ENCODE assay signal across 14 cellular contexts in the genomic region with DNA sequence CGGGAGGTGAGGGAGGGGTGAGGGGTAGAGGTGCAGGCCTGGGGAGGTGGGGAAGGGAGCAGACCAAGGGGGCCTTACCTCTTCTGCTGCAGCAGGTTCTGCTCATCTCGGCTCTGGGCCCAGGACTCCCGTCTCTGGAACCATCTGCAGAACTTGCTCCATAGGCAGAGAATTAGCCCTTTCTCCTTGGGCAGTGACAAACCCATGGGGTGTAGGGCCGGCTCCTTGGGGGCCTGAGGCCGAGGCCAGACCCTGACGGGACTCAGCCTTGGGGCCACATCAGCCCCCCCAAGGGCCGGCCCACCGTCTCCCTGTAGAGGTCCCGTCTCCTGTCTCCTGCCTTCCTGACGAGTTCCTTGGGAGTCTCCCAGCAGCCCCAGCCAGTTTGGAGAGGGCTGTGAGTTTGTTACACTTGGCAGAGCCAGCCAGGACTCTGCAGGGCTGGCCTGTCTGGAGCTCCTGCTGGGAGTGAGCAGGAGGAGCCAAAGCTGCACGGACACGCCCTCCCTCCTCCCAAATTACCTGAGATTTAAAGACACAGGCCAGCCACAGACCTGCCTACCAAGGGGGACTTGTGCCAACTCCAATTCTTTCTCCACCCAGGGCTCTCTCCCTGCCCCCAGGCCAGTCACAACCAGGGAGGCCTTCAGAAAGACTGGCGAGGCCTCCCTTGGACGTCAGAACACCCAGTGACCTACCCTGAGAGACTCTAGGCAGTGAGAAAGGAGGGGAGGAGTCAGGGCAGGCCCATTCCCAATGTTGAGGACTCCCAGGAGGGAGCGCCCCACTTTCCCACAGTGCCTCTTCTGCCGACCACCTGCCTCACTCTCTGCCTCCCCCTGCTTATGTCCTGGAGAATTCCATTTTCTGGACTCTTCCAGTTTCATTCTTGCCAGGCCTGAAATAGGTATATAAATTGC. TPM values are rescaled to one million over a fixed set of nuclear protein-coding genes. Genes with fewer than 3 reads are reported as not detected.
DNase-seq lines count a peak whose midpoint lies in the region; ATAC-seq and TF ChIP-seq lines count a peak whose summit lies in the region.
"Had no signal": no experiment of that assay in that cellular context is flagged by ENCODE, and none has a peak within 500 bp of the region (broad histone marks: within the 10 kb centered on the region; RNA-seq: fewer than 3 reads in every experiment).

A gene (minus strand): TSS at position 435 of the 920 bp plus-strand sequence.

- H3K9me2 ChIP-seq in PC-9 (ENCODE audit: insufficient read depth), result no peaks in the 10 kb centered on the region

- peak within 1 kb of the TSS; percentile 77 for H3K4me2 ChIP-seq in PC-9

- peak within 1 kb of the TSS; percentile 37; the same call in 1 of the 2 replicates for H2AFZ ChIP-seq in PC-9

- H3K27ac ChIP-seq in PC-9, result no peak within 1 kb of the TSS
- no peak within 1 kb of the TSS for H3K27ac ChIP-seq in foreskin keratinocyte
- no peak within 1 kb of the TSS for H3K27ac ChIP-seq in brain microvascular endothelial cell

- no peaks in the 10 kb centered on the region for H3K79me2 ChIP-seq in PC-9 (ENCODE audit: low read depth)

- intact Hi-C loops in PC-9 (cut with micrococcal nuclease; ENCODE audit: unreplicated experiment), result loop anchor here (1.0 kb wide), 1 partner anchor 14 kb away; no protein-coding TSS in a partner anchor

- ATAC-seq in foreskin keratinocyte, result peak; percentile 87
- ATAC-seq: activated T-cell treated with anti-CD3 and anti-CD28 coated beads, Interleukin-2, amount 50 U/mL, for 4 hours had no signal

- H4K20me1 ChIP-seq in PC-9 (ENCODE audit: insufficient read depth), result peaks cover 1% of the 10 kb centered on the region; the same call in 1 of the 2 replicates

- no peaks in the 10 kb centered on the region for H3K4me1 Mint-ChIP-seq in osteocyte (ENCODE audit: unreplicated experiment)
- no peaks in the 10 kb centered on the region for H3K4me1 Mint-ChIP-seq in activated naive CD8-positive, alpha-beta T cell treated with anti-CD3 and anti-CD28 coated beads for 36 hours

- no peak within 1 kb of the TSS for H3K27ac Mint-ChIP-seq in osteocyte (ENCODE audit: unreplicated experiment)
- no peak within 1 kb of the TSS for H3K27ac Mint-ChIP-seq in activated naive CD8-positive, alpha-beta T cell treated with anti-CD3 and anti-CD28 coated beads for 36 hours

- CTCF ChIA-PET in PC-9 (lab: Charles Lee), result interaction anchor here (0.8 to 0.9 kb wide), 2 partner anchors 9 to 298 kb away, joined by 3 to 6 read pairs; no protein-coding TSS in a partner anchor

- H3F3A ChIP-seq in PC-9 (ENCODE audit: insufficient read depth, low read depth), result peaks cover 5% of the 10 kb centered on the region; the same call in 1 of the 2 replicates

- no peaks in the 10 kb centered on the region for H3K36me3 Mint-ChIP-seq in osteocyte (ENCODE audit: unreplicated experiment)
- H3K36me3 Mint-ChIP-seq in activated naive CD8-positive, alpha-beta T cell treated with anti-CD3 and anti-CD28 coated beads for 36 hours, result no peaks in the 10 kb centered on the region

- H3K9me3 ChIP-seq in PC-9 (ENCODE audit: insufficient read depth, low read depth), result no peaks in the 10 kb centered on the region

- H3K27me3 ChIP-seq in PC-9 (ENCODE audit: insufficient read depth, low read depth), result no peaks in the 10 kb centered on the region
- no peaks in the 10 kb centered on the region for H3K27me3 ChIP-seq in foreskin keratinocyte
- H3K27me3 ChIP-seq in brain microvascular endothelial cell (replicated peaks), result peaks cover 5% of the 10 kb centered on the region

- peaks cover 4% of the 10 kb centered on the region for H3K27me3 Mint-ChIP-seq in osteocyte (ENCODE audit: unreplicated experiment)
- H3K27me3 Mint-ChIP-seq in activated naive CD8-positive, alpha-beta T cell treated with anti-CD3 and anti-CD28 coated beads for 36 hours, result no peaks in the 10 kb centered on the region

- no peaks in the 10 kb centered on the region for H3K36me3 ChIP-seq in PC-9 (ENCODE audit: low read depth)
- no peaks in the 10 kb centered on the region for H3K36me3 ChIP-seq in brain microvascular endothelial cell (replicated peaks)

- H3K9me3 Mint-ChIP-seq in osteocyte (ENCODE audit: unreplicated experiment), result no peaks in the 10 kb centered on the region
- H3K9me3 Mint-ChIP-seq in activated naive CD8-positive, alpha-beta T cell treated with anti-CD3 and anti-CD28 coated beads for 36 hours, result no peaks in the 10 kb centered on the region
- H3K9me3 Mint-ChIP-seq: activated T-cell treated with anti-CD3 and anti-CD28 coated beads, Interleukin-2, amount 50 U/mL, for 4 hours had no signal

- BruUV-seq in PC-9 (replicated peaks; lab: Mats Ljungman, UMichigan), result TSS peak; percentile 50

- peaks cover 57% of the 10 kb centered on the region for H3K4me1 ChIP-seq in PC-9 (replicated peaks; ENCODE audit: insufficient read depth)
- H3K4me1 ChIP-seq in foreskin keratinocyte, result no peaks in the 10 kb centered on the region

- H3K4me3 Mint-ChIP-seq in osteocyte (ENCODE audit: unreplicated experiment), result no peak within 1 kb of the TSS
- H3K4me3 Mint-ChIP-seq in activated naive CD8-positive, alpha-beta T cell treated with anti-CD3 and anti-CD28 coated beads for 36 hours, result no peak within 1 kb of the TSS
- H3K4me3 Mint-ChIP-seq: activated T-cell treated with anti-CD3 and anti-CD28 coated beads, Interleukin-2, amount 50 U/mL, for 4 hours had no signal

- TF ChIP-seq CTCF in PC-9 (conservative IDR thresholded peaks at IDR 0.05) (no peak), foreskin keratinocyte (conservative IDR thresholded peaks at IDR 0.05) (no peak), osteocyte (IDR thresholded peaks at IDR 0.05) (no peak), brain microvascular endothelial cell (IDR thresholded peaks at IDR 0.05; ENCODE audit: low read depth, low read length, missing control alignments) (no peak)

- in situ Hi-C loops in brain microvascular endothelial cell (cut with HindIII; ENCODE audit: low pct_ligation_motif_present, low sequenced_read_pairs), result no loop called here

- DNase-seq in ELF-1 (ENCODE audit: low read depth, low spot score) (peak; percentile 89), PC-9 (peak; percentile 83 to 85), foreskin keratinocyte (peak in 1 of 2 donors; percentile 30), osteocyte (ENCODE audit: extremely low spot score, unreplicated experiment) (peak; percentile 83), 8988T (no peak), T-helper 1 cell (no peak), brain microvascular endothelial cell (no peak)
- no peak for DNase-seq in activated naive CD8-positive, alpha-beta T cell treated with anti-CD3 and anti-CD28 coated beads for 36 hours
- DNase-seq: activated T-cell treated with anti-CD3 and anti-CD28 coated beads, Interleukin-2, amount 50 U/mL, for 4 hours; NCI-H1048; NCI-H510A treated with DMSO at 0.1 percent for 48 hours; SIG-M5 had no signal

- H3K4me3 ChIP-seq in PC-9 (peak within 1 kb of the TSS; percentile 53), brain microvascular endothelial cell (ENCODE audit: low read depth, low read length) (no peak within 1 kb of the TSS)

- POLR2A ChIA-PET in PC-9 (lab: Charles Lee; ENCODE audit: unreplicated experiment), result interaction anchor here (0.5 to 0.6 kb wide), 2 partner anchors 44 to 80 kb away, joined by 3 to 5 read pairs; no protein-coding TSS in a partner anchor

RNA-seq across cellular contexts. Expression of the gene that starts here (rescaled TPM):
- total RNA-seq in PC-9 (2021) (13.5 and 14.7 TPM in 2 replicates), foreskin keratinocyte (0.07 and 0.24 TPM in 2 replicates), osteocyte (not detected in 2 replicates)
- polyA plus RNA-seq in foreskin keratinocyte, result 0.09 and 0.17 TPM in 2 replicates
- total RNA-seq in activated naive CD8-positive, alpha-beta T cell treated with anti-CD3 and anti-CD28 coated beads for 36 hours, result not detected
- total RNA-seq: activated T-cell treated with anti-CD3 and anti-CD28 coated beads, Interleukin-2, amount 50 U/mL, for 4 hours; endothelial cell of umbilical vein had no signal
- polyA plus RNA-seq: BJ, endothelial cell of umbilical vein had no signal

Comparison
In these comparisons a context has a peak if more than half of its experiments do, and no peak if none do; other contexts are left out.
1. RNA of the gene that starts here (total RNA-seq): 13.5 to 14.7 TPM in PC-9; 0.07 to 0.24 TPM in foreskin keratinocyte, not detected in osteocyte and not detected in activated naive CD8-positive, alpha-beta T cell treated with anti-CD3 and anti-CD28 coated beads for 36 hours; every median in the first group is over 10 times any median in the second.
2. Peak in ATAC-seq in foreskin keratinocyte; RNA of the gene not detected or under 1 TPM.
3. Peak in DNase-seq in osteocyte; RNA of the gene not detected or under 1 TPM.
4. DNase-seq: peak in ELF-1 (single experiment) and PC-9 (2 of 2); none in 8988T (single experiment), T-helper 1 cell (0 of 5), activated naive CD8-positive, alpha-beta T cell treated with anti-CD3 and anti-CD28 coated beads for 36 hours (single experiment) and brain microvascular endothelial cell (single experiment).